In genomic region chr2:226837787-226838603, GRCh38 we compare ENCODE assay signal across 1 cellular context.
A peak's percentile ranks its signal among the peaks of the same experiment; 100 is the strongest.
TF ChIP-seq lines count a peak whose summit lies in the region.

No MANE protein-coding gene starts in this region.

TF ChIP-seq in HepG2, 621 proteins besides CTCF, POLR2A, EP300 and RAD21 (continued from another document):
- TF ChIP-seq ZNF280D (CRISPR knock-in tag; IDR thresholded peaks at IDR 0.05) (peak; percentile 64; the same call in 1 of the 2 replicates), STAT6 (CRISPR knock-in tag; IDR thresholded peaks at IDR 0.05; ENCODE audit: borderline replicate concordance) (0 out of 2 replicates have a peak, but pooled peaks have one; percentile 45), ZBTB38 (CRISPR knock-in tag; IDR thresholded peaks at IDR 0.05) (0 out of 2 replicates have a peak, but pooled peaks have one; percentile 3), HNF1A (IDR thresholded peaks at IDR 0.05; ENCODE audit: low read depth) (no peak), HNF1A (CRISPR knock-in tag; IDR thresholded peaks at IDR 0.05; ENCODE audit: borderline replicate concordance) (no peak)
